ENCODE assay signal across 8 cellular contexts in genomic region chr21:33894736-33895288, GRCh38. TPM values are rescaled to one million over a fixed set of nuclear protein-coding genes. Genes with fewer than 3 reads are reported as not detected.
A peak's percentile ranks its signal among the peaks of the same experiment; 100 is the strongest.
DNase-seq lines count a peak whose midpoint lies in the region; ATAC-seq and TF ChIP-seq lines count a peak whose summit lies in the region.

No MANE protein-coding gene starts in this region.

- H3K36me3 ChIP-seq in HUES48 (ENCODE audit: control insufficient read depth, insufficient read depth, low read length) (no peaks in the 10 kb centered on the region), PC-3 (ENCODE audit: low read depth, low read length) (no peaks in the 10 kb centered on the region)

- no peak overlapping the region for H3K9ac ChIP-seq in HUES48 (ENCODE audit: low read depth, low read length)
- no peak overlapping the region for H3K9ac ChIP-seq in PC-3 (ENCODE audit: low read length)

- TF ChIP-seq CTCF in PC-3 (conservative IDR thresholded peaks at IDR 0.05; ENCODE audit: low read depth, low read length): peak; percentile 83
- TF ChIP-seq CTCF in fibroblast of mammary gland (conservative IDR thresholded peaks at IDR 0.05; ENCODE audit: control insufficient read depth, insufficient read depth, low read depth, low read length): peak; percentile 89
- no peak for TF ChIP-seq CTCF in natural killer cell (IDR thresholded peaks at IDR 0.05)

- H2AFZ ChIP-seq in PC-3 (ENCODE audit: low read length): peak overlapping the region; percentile 83

- no peaks in the 10 kb centered on the region for H4K20me1 ChIP-seq in PC-3 (ENCODE audit: low read length)

- no peaks in the 10 kb centered on the region for H3K9me3 Mint-ChIP-seq in activated T-cell treated with anti-CD3 and anti-CD28 coated beads, Interleukin-2, amount 50 U/mL, for 4 hours
- no peaks in the 10 kb centered on the region for H3K9me3 Mint-ChIP-seq in natural killer cell

- H3K27me3 Mint-ChIP-seq in activated T-cell treated with anti-CD3 and anti-CD28 coated beads, Interleukin-2, amount 50 U/mL, for 4 hours (ENCODE audit: low read depth): peaks cover 7% of the 10 kb centered on the region
- peaks cover 10 to 13% of the 10 kb centered on the region in 2 donors for H3K27me3 Mint-ChIP-seq in natural killer cell (ENCODE audit: low read depth in 2 of 2)

- intact Hi-C loops in PC-3 (cut with micrococcal nuclease) (loop anchor here (1.0 to 2.0 kb wide), 4 partner anchors 94 to 290 kb away; partner anchors contain the start of gene CRYZL1), natural killer cell (cut with micrococcal nuclease) (no loop called here)

- no TSS peak for BruUV-seq in PC-3 (replicated peaks; lab: Mats Ljungman, UMichigan)

- H3K4me2 ChIP-seq in PC-3 (ENCODE audit: low read length): peak overlapping the region; percentile 77

- peaks cover 3% of the 10 kb centered on the region for H3K36me3 Mint-ChIP-seq in activated T-cell treated with anti-CD3 and anti-CD28 coated beads, Interleukin-2, amount 50 U/mL, for 4 hours (ENCODE audit: insufficient read depth)
- no peaks in the 10 kb centered on the region for H3K36me3 Mint-ChIP-seq in natural killer cell

- H3F3A ChIP-seq in PC-3 (ENCODE audit: low read length, unreplicated experiment): no peaks in the 10 kb centered on the region

- no peaks in the 10 kb centered on the region for H3K79me2 ChIP-seq in PC-3 (ENCODE audit: low read length)

- H3K9me3 ChIP-seq in HUES48 (ENCODE audit: control insufficient read depth, insufficient read depth, low read length) (no peaks in the 10 kb centered on the region), PC-3 (ENCODE audit: low read length) (no peaks in the 10 kb centered on the region)

- H3K4me3 ChIP-seq in HUES48 (ENCODE audit: low read depth, low read length) (peak overlapping the region; percentile 44; the same call in 1 of the 2 replicates), PC-3 (ENCODE audit: low read length) (peak overlapping the region; percentile 52), fibroblast of mammary gland (ENCODE audit: control insufficient read depth, low read depth, low read length) (peak overlapping the region; percentile 31)

- peaks cover 17% of the 10 kb centered on the region for H3K4me1 ChIP-seq in HUES48 (ENCODE audit: control insufficient read depth, insufficient read depth, low read length)
- peaks cover 13% of the 10 kb centered on the region for H3K4me1 ChIP-seq in PC-3 (ENCODE audit: insufficient read depth, low read length)

- H3K27me3 ChIP-seq in HUES48 (ENCODE audit: control insufficient read depth, insufficient read depth, low read length): no peaks in the 10 kb centered on the region
- H3K27me3 ChIP-seq in PC-3 (ENCODE audit: low read length): no peaks in the 10 kb centered on the region

- H3K4me3 Mint-ChIP-seq in activated T-cell treated with anti-CD3 and anti-CD28 coated beads, Interleukin-2, amount 50 U/mL, for 4 hours: peak overlapping the region; percentile 60
- H3K4me3 Mint-ChIP-seq in natural killer cell: peak overlapping the region; percentile 53

- no peaks in the 10 kb centered on the region for H3K9me2 ChIP-seq in PC-3 (replicated peaks; ENCODE audit: low read length)

- peak; percentile 83 for DNase-seq in COR-L47 (lab: John Stamatoyannopoulos, UW)
- peak; percentile 90 for DNase-seq in PC-3
- DNase-seq in activated T-cell treated with anti-CD3 and anti-CD28 coated beads, Interleukin-2, amount 50 U/mL, for 4 hours: peak; percentile 62
- peak; percentile 87 for DNase-seq in fibroblast of mammary gland (ENCODE audit: low read depth)
- no peak for DNase-seq in natural killer cell
- DNase-seq in stimulated activated CD8-positive, alpha-beta memory T cell treated with anti-CD3 and anti-CD28 coated beads, Interleukin-7, amount 100 ng/mL, for 48 hours (ENCODE audit: extremely low read depth in 1 of 2, low read depth in 1 of 2): peak; percentile 28 to 67

- CTCF ChIA-PET in PC-3 (lab: Charles Lee): interaction anchor here (0.6 to 1.1 kb wide), 10 partner anchors 29 to 636 kb away, joined by 3 to 5 read pairs (median 4); no protein-coding TSS in a partner anchor

- ATAC-seq in PC-3 (peak; percentile 95), natural killer cell (peak; percentile 77 to 87 (median 80)), GM18909 (IDR thresholded peaks at IDR 0.05; ENCODE audit: poor library complexity, unreplicated experiment) (no peak)
- peak; percentile 96 to 99 for ATAC-seq in activated T-cell treated with anti-CD3 and anti-CD28 coated beads, Interleukin-2, amount 50 U/mL, for 4 hours

- peak overlapping the region; percentile 21 for H3K27ac ChIP-seq in HUES48 (ENCODE audit: low read depth, low read length)
- H3K27ac ChIP-seq in PC-3 (ENCODE audit: low read length): no peak overlapping the region

- peaks cover 12% of the 10 kb centered on the region for H3K4me1 Mint-ChIP-seq in activated T-cell treated with anti-CD3 and anti-CD28 coated beads, Interleukin-2, amount 50 U/mL, for 4 hours (ENCODE audit: low read depth)
- H3K4me1 Mint-ChIP-seq in natural killer cell: peaks cover 10 to 12% of the 10 kb centered on the region in 2 donors

- H3K27ac Mint-ChIP-seq in natural killer cell: no peak overlapping the region

- POLR2A ChIA-PET in PC-3 (lab: Charles Lee; ENCODE audit: unreplicated experiment): interaction anchor here (0.6 kb wide), 1 partner anchor 439 kb away, joined by 15 read pairs; no protein-coding TSS in a partner anchor

RNA-seq across cellular contexts. Expression of gene ATP5PO, which starts 20.8 kb away (rescaled TPM):
- total RNA-seq in PC-3 (2014; rRNA removed) (288 and 386 TPM in 2 replicates), natural killer cell (10 to 100 TPM; 80.4 to 95.4 (median 94.9) TPM)
- 100 to 1,000 TPM; 135 to 179 (median 176) TPM for total RNA-seq in activated T-cell treated with anti-CD3 and anti-CD28 coated beads, Interleukin-2, amount 50 U/mL, for 4 hours
